In genomic region chr2:241010531-241011295, GRCh38 we compare ENCODE assay signal across 10 cellular contexts. TPM values are rescaled to one million over a fixed set of nuclear protein-coding genes. Genes with fewer than 3 reads are reported as not detected.
DNase-seq lines count a peak whose midpoint lies in the region; ATAC-seq and TF ChIP-seq lines count a peak whose summit lies in the region.
"Had no signal": no experiment of that assay in that cellular context is flagged by ENCODE, and none has a peak within 500 bp of the region (broad histone marks: within the 10 kb centered on the region; RNA-seq: fewer than 3 reads in every experiment).

No MANE protein-coding gene starts in this region.

- peak overlapping the region in 4 of 5 donors; percentile 55 to 84 (median 62) for H3K27ac ChIP-seq in stomach

- WGBS in stomach, 5 donors: 65 to 86% (median 72%) methylated on average over 4 to 12 of the region's 12 CpGs

- H3K9me3 ChIP-seq in stomach: peaks cover 0 to 3% (median 1%) of the 10 kb centered on the region in 4 donors

- peaks cover 4% of the 10 kb centered on the region for H3K9me3 Mint-ChIP-seq in activated naive CD8-positive, alpha-beta T cell treated with anti-CD3 and anti-CD28 coated beads, Interleukin-2, amount 10 ng/mL, durations not matched to agents 7 days and 5 days

- no peak overlapping the region for H3K4me3 Mint-ChIP-seq in activated naive CD8-positive, alpha-beta T cell treated with anti-CD3 and anti-CD28 coated beads, Interleukin-2, amount 10 ng/mL, durations not matched to agents 7 days and 5 days

- H3K27me3 ChIP-seq in stomach: no peaks in the 10 kb centered on the region

- peak overlapping the region; percentile 87 for H3K27ac Mint-ChIP-seq in activated naive CD8-positive, alpha-beta T cell treated with anti-CD3 and anti-CD28 coated beads, Interleukin-2, amount 10 ng/mL, durations not matched to agents 7 days and 5 days
- H3K27ac Mint-ChIP-seq: dendritic cell treated with granulocyte-macrophage colony-stimulating factor and Interleukin-4, amounts not matched to agents 40 ng/mL and 50 ng/mL, for 4 days had no signal

- peak; percentile 1 for ATAC-seq in activated naive CD8-positive, alpha-beta T cell treated with anti-CD3 and anti-CD28 coated beads, Interleukin-2, amount 10 ng/mL, durations not matched to agents 7 days and 5 days (ENCODE audit: low read depth)
- ATAC-seq in left lobe of liver: no peak
- ATAC-seq: GM12878 had no signal

- TF ChIP-seq EP300 in stomach (IDR thresholded peaks at IDR 0.05): no peak

- no peak for TF ChIP-seq POLR2A in stomach (IDR thresholded peaks at IDR 0.05)

- peaks cover 18% of the 10 kb centered on the region for H3K4me1 Mint-ChIP-seq in activated naive CD8-positive, alpha-beta T cell treated with anti-CD3 and anti-CD28 coated beads, Interleukin-2, amount 10 ng/mL, durations not matched to agents 7 days and 5 days

- intact Hi-C loops in stomach (cut with DNase I; ENCODE audit: low total_unique reads): no loop called here

- peaks cover 16 to 24% (median 21%) of the 10 kb centered on the region in 4 donors for H3K4me1 ChIP-seq in stomach

- H3K4me3 ChIP-seq in stomach: peak overlapping the region; percentile 29 to 44 (median 31)
- H3K4me3 ChIP-seq: GM12878 had no signal

- H3K36me3 ChIP-seq in stomach: no peaks in the 10 kb centered on the region

- peak; percentile 41 for DNase-seq in NCI-H146 treated with DMSO at 0.1 percent for 48 hours (lab: John Stamatoyannopoulos, UW; ENCODE audit: unreplicated experiment)
- peak; percentile 35 for DNase-seq in activated naive CD8-positive, alpha-beta T cell treated with anti-CD3 and anti-CD28 coated beads, Interleukin-2, amount 10 ng/mL, durations not matched to agents 7 days and 5 days
- DNase-seq in left lobe of liver (ENCODE audit: low spot score): peak; percentile 41
- DNase-seq in stomach: no peak
- DNase-seq in C1 segment of cervical spinal cord (lab: John Stamatoyannopoulos, UW): no peak
- no peak for DNase-seq in GM20000 (ENCODE audit: low spot score)
- no peak for DNase-seq in NCI-H187 (lab: John Stamatoyannopoulos, UW)
- DNase-seq in stimulated activated CD4-positive, alpha-beta T cell treated with anti-CD3 and anti-CD28 coated beads, Interleukin-4, amount 100 ng/mL, for 24 hours: no peak

- POLR2A ChIA-PET in activated naive CD8-positive, alpha-beta T cell treated with anti-CD3 and anti-CD28 coated beads, Interleukin-2, amount 10 ng/mL, durations not matched to agents 7 days and 5 days (lab: Charles Lee): interaction anchor here (0.9 kb wide), 2 partner anchors 12 to 138 kb away, joined by 3 to 4 read pairs; partner anchors contain the start of genes PASK and SNED1

- TF ChIP-seq CTCF in stomach (IDR thresholded peaks at IDR 0.05) (no peak), GM20000 (IDR thresholded peaks at IDR 0.05; ENCODE audit: extremely low read depth, missing control alignments) (no peak)

- peaks cover 3% of the 10 kb centered on the region for H3K27me3 Mint-ChIP-seq in activated naive CD8-positive, alpha-beta T cell treated with anti-CD3 and anti-CD28 coated beads, Interleukin-2, amount 10 ng/mL, durations not matched to agents 7 days and 5 days

- no peaks in the 10 kb centered on the region for H3K36me3 Mint-ChIP-seq in activated naive CD8-positive, alpha-beta T cell treated with anti-CD3 and anti-CD28 coated beads, Interleukin-2, amount 10 ng/mL, durations not matched to agents 7 days and 5 days

RNA-seq across cellular contexts. Expression of gene SNED1, which starts 12.3 kb away (rescaled TPM):
- total RNA-seq in activated naive CD8-positive, alpha-beta T cell treated with anti-CD3 and anti-CD28 coated beads, Interleukin-2, amount 10 ng/mL, durations not matched to agents 7 days and 5 days: 10 to 100 TPM; 14.5 to 18.7 TPM
- total RNA-seq in left lobe of liver (34.9 TPM), stomach (100 to 1,000 TPM in 1 of 5 donors, 10 to 100 TPM in 4; 11.4 to 106 (median 22.7) TPM)
- 1 to 10 TPM; 2.0 to 2.7 (median 2.3) TPM for polyA plus RNA-seq in stomach

Comparison
In these comparisons a context has a peak if more than half of its experiments do, and no peak if none do; other contexts are left out.
1. DNase-seq: peak in NCI-H146 treated with DMSO at 0.1 percent for 48 hours (single experiment), activated naive CD8-positive, alpha-beta T cell treated with anti-CD3 and anti-CD28 coated beads, Interleukin-2, amount 10 ng/mL, durations not matched to agents 7 days and 5 days (single experiment) and left lobe of liver (single experiment); none in stomach (single experiment), C1 segment of cervical spinal cord (0 of 14), GM20000 (single experiment), NCI-H187 (0 of 2) and stimulated activated CD4-positive, alpha-beta T cell treated with anti-CD3 and anti-CD28 coated beads, Interleukin-4, amount 100 ng/mL, for 24 hours (single experiment).